Comparison of ENCODE assay signal across 21 cellular contexts in the genomic region with DNA sequence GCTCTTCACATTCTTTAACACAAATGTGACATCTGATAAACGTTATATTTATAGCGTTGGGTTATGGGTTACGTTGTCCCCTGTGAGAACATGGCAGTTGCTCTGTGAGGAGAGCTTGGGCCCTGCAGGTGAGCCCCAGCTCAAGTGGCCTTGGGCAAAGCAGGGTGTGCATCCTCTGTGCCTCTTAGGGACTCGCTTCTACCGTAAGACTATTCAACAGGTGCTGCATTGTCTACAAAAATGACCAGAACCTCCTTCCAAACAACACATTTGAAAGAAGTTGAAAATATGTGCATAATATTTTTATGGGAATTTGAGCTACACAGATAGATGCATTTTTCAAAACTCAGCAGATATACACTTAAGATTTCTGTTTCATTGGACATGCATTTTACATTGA.
"Had no signal": no experiment of that assay in that cellular context is flagged by ENCODE, and none has a peak within 500 bp of the region (broad histone marks: within the 10 kb centered on the region; RNA-seq: fewer than 3 reads in every experiment).

No MANE protein-coding gene starts in this region.

- H3K9me3 Mint-ChIP-seq: mesothelial cell of epicardium had no signal

- H3K36me3 Mint-ChIP-seq: mesothelial cell of epicardium, naive B cell had no signal

- H3K4me3 Mint-ChIP-seq: mesothelial cell of epicardium, naive B cell had no signal

- H3K27ac ChIP-seq: coronary artery, dorsolateral prefrontal cortex, esophagus squamous epithelium, gastrocnemius medialis, heart right ventricle, left lung, lower lobe of right lung had no signal

- H3K27me3 ChIP-seq: dorsolateral prefrontal cortex, esophagus squamous epithelium, gastrocnemius medialis, heart right ventricle, left lung had no signal

- DNase-seq: dermis blood vessel endothelial cell; dorsolateral prefrontal cortex; effector CD4-positive, alpha-beta T cell; effector memory CD4-positive, alpha-beta T cell; esophagus squamous epithelium; foreskin fibroblast; foreskin melanocyte; gastrocnemius medialis; glutamatergic neuron; head of caudate nucleus; heart right ventricle; hippocampal formation; left cardiac atrium; left lung; left ventricle myocardium superior; lower lobe of right lung; mesenchymal stem cell; mucosa of descending colon; naive B cell had no signal

- H3K4me1 Mint-ChIP-seq: mesothelial cell of epicardium, naive B cell had no signal

- H3K9me3 ChIP-seq: esophagus squamous epithelium, gastrocnemius medialis, heart right ventricle, left lung, lower lobe of right lung, mucosa of descending colon had no signal

- H3K36me3 ChIP-seq: esophagus squamous epithelium, gastrocnemius medialis, heart right ventricle, left lung, lower lobe of right lung had no signal

- ATAC-seq: gastrocnemius medialis, heart right ventricle, left cardiac atrium, left lung, left ventricle myocardium superior, mucosa of descending colon had no signal

- H3K27ac Mint-ChIP-seq: mesothelial cell of epicardium, naive B cell had no signal

- H3K4me3 ChIP-seq: coronary artery, dorsolateral prefrontal cortex, esophagus squamous epithelium, gastrocnemius medialis, heart right ventricle, left lung, lower lobe of right lung, mucosa of descending colon had no signal

- H3K4me1 ChIP-seq: esophagus squamous epithelium, gastrocnemius medialis, left lung, lower lobe of right lung had no signal
